In the genomic region with DNA sequence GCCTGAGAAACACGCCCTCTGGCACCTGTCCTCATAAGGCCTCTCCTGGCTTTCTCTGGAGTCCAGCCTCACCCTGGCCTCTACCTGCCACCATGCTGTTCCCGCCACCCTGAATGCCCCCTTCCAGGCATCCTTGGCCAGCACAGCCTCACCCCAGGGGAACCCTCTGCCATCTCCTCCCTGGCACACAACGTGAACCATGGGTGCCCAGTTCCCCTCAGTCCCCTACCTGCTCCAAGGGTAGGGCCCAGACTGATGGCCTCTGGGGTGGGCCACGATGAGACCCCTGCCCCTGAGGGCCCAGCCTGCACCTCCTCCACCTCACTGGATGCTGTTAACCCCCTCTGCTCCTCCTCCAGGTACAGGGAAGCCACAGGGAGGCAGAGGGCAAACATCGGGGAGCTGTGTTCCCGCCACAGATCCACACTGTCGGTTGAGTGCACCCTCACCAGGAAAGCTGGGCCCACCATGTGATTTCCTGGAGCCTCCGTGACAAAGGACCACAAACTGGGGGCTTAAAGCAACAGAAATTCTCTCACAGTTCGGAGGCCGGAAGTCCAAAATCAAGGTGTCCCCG, we compare ENCODE assay signal across 10 cellular contexts.
DNase-seq lines count a peak whose midpoint lies in the region; ATAC-seq and TF ChIP-seq lines count a peak whose summit lies in the region.
"Had no signal": no experiment of that assay in that cellular context is flagged by ENCODE, and none has a peak within 500 bp of the region (broad histone marks: within the 10 kb centered on the region; RNA-seq: fewer than 3 reads in every experiment).

No MANE protein-coding gene starts in this region.

- no peaks in the 10 kb centered on the region for H4K20me1 ChIP-seq in OCI-LY1 (ENCODE audit: insufficient read depth, low read length)

- H3K79me2 ChIP-seq in OCI-LY1 (ENCODE audit: insufficient read depth, low read length) (peaks cover 30% of the 10 kb centered on the region), parathyroid adenoma (no peaks in the 10 kb centered on the region)

- peak overlapping the region; percentile 70 for H3K4me3 ChIP-seq in CD8-positive, alpha-beta memory T cell (ENCODE audit: low read length)
- peak overlapping the region; percentile 83 for H3K4me3 ChIP-seq in OCI-LY1 (ENCODE audit: low read depth, low read length, poor library complexity, severe bottlenecking)
- peak overlapping the region; percentile 82 for H3K4me3 ChIP-seq in effector memory CD4-positive, alpha-beta T cell (ENCODE audit: insufficient read depth, low read depth, low read length, poor library complexity, severe bottlenecking)
- no peak overlapping the region for H3K4me3 ChIP-seq in parathyroid adenoma (ENCODE audit: low read depth, low read length)

- H3F3A ChIP-seq in OCI-LY1 (ENCODE audit: insufficient read depth, low read length), result no peaks in the 10 kb centered on the region

- no peak for DNase-seq in CD8-positive, alpha-beta memory T cell
- no peak for DNase-seq in effector memory CD4-positive, alpha-beta T cell
- no peak for DNase-seq in NCI-H187 (lab: John Stamatoyannopoulos, UW)
- DNase-seq in NOMO-1 treated with DMSO at 0.1 percent for 48 hours (lab: John Stamatoyannopoulos, UW; ENCODE audit: unreplicated experiment), result no peak
- DNase-seq in HCEC 1CT, result no peak
- DNase-seq: DMS53, kidney glomerular epithelial cell had no signal

- POLR2A ChIA-PET in CD8-positive, alpha-beta memory T cell (lab: Charles Lee), result no interaction called here

- H3K4me1 ChIP-seq in CD8-positive, alpha-beta memory T cell (ENCODE audit: insufficient read depth, low read length), result peaks cover 20% of the 10 kb centered on the region
- H3K4me1 ChIP-seq in OCI-LY1 (ENCODE audit: insufficient read depth, low read length, severe bottlenecking), result peaks cover 39% of the 10 kb centered on the region
- H3K4me1 ChIP-seq in effector memory CD4-positive, alpha-beta T cell (ENCODE audit: control insufficient read depth, insufficient read depth, low read length, poor library complexity, severe bottlenecking), result peaks cover 16% of the 10 kb centered on the region
- no peaks in the 10 kb centered on the region for H3K4me1 ChIP-seq in parathyroid adenoma

- H2AFZ ChIP-seq in OCI-LY1 (ENCODE audit: low read length) (peak overlapping the region; percentile 84), parathyroid adenoma (no peak overlapping the region)

- H3K9me3 Mint-ChIP-seq in CD8-positive, alpha-beta memory T cell, result no peaks in the 10 kb centered on the region

- H3K27ac Mint-ChIP-seq in CD8-positive, alpha-beta memory T cell, result peak overlapping the region in 7 of 8 donors; percentile 42 to 97 (median 80)

- no peaks in the 10 kb centered on the region for H3K9me2 ChIP-seq in OCI-LY1 (ENCODE audit: low read depth, low read length)

- H3K4me2 ChIP-seq in OCI-LY1 (ENCODE audit: low read length), result peak overlapping the region; percentile 73
- no peak overlapping the region for H3K4me2 ChIP-seq in parathyroid adenoma (ENCODE audit: low read length)

- no peak for TF ChIP-seq CTCF in OCI-LY1 (IDR thresholded peaks at IDR 0.05; ENCODE audit: low read length)
- no peak for TF ChIP-seq CTCF in parathyroid adenoma (IDR thresholded peaks at IDR 0.05)

- H3K9me3 ChIP-seq in CD8-positive, alpha-beta memory T cell (ENCODE audit: low read length), result no peaks in the 10 kb centered on the region
- H3K9me3 ChIP-seq in OCI-LY1 (ENCODE audit: low read length) (no peaks in the 10 kb centered on the region), parathyroid adenoma (ENCODE audit: control insufficient read depth, low read length) (no peaks in the 10 kb centered on the region)
- no peaks in the 10 kb centered on the region for H3K9me3 ChIP-seq in effector memory CD4-positive, alpha-beta T cell (ENCODE audit: control insufficient read depth, low read length)

- no peaks in the 10 kb centered on the region for H3K36me3 ChIP-seq in CD8-positive, alpha-beta memory T cell (ENCODE audit: insufficient read depth, low read length)
- peaks cover 8% of the 10 kb centered on the region for H3K36me3 ChIP-seq in OCI-LY1 (ENCODE audit: insufficient read depth, low read length)
- H3K36me3 ChIP-seq in effector memory CD4-positive, alpha-beta T cell (ENCODE audit: control insufficient read depth, insufficient read depth, low read length), result no peaks in the 10 kb centered on the region
- no peaks in the 10 kb centered on the region for H3K36me3 ChIP-seq in parathyroid adenoma (ENCODE audit: control insufficient read depth, insufficient read depth, low read length)

- CTCF ChIA-PET in CD8-positive, alpha-beta memory T cell (lab: Charles Lee), result no interaction called here

- peaks cover 0 to 16% (median 2%) of the 10 kb centered on the region in 3 donors for H3K36me3 Mint-ChIP-seq in CD8-positive, alpha-beta memory T cell

- H3K27me3 Mint-ChIP-seq in CD8-positive, alpha-beta memory T cell, result no peaks in the 10 kb centered on the region

- H3K27me3 ChIP-seq in CD8-positive, alpha-beta memory T cell (ENCODE audit: insufficient read depth, low read length, poor library complexity, severe bottlenecking), result no peaks in the 10 kb centered on the region
- H3K27me3 ChIP-seq in OCI-LY1 (ENCODE audit: insufficient read depth, low read length), result no peaks in the 10 kb centered on the region
- no peaks in the 10 kb centered on the region for H3K27me3 ChIP-seq in effector memory CD4-positive, alpha-beta T cell (replicated peaks; ENCODE audit: control insufficient read depth, insufficient read depth, low read length, poor library complexity, severe bottlenecking)
- H3K27me3 ChIP-seq in parathyroid adenoma (ENCODE audit: control insufficient read depth, insufficient read depth, low read length), result no peaks in the 10 kb centered on the region

- ATAC-seq in GM21447 (IDR thresholded peaks at IDR 0.05; ENCODE audit: unreplicated experiment), result no peak

- peaks cover 22 to 31% (median 28%) of the 10 kb centered on the region in 3 donors for H3K4me1 Mint-ChIP-seq in CD8-positive, alpha-beta memory T cell

- peak overlapping the region; percentile 88 to 97 (median 94) for H3K4me3 Mint-ChIP-seq in CD8-positive, alpha-beta memory T cell

- H3K9ac ChIP-seq in OCI-LY1 (ENCODE audit: low read length) (peak overlapping the region; percentile 37; the same call in 1 of the 2 replicates), parathyroid adenoma (no peak overlapping the region)

- no peak overlapping the region for H3K27ac ChIP-seq in CD8-positive, alpha-beta memory T cell (ENCODE audit: low read depth, low read length)
- H3K27ac ChIP-seq in OCI-LY1 (ENCODE audit: low read depth, low read length, poor library complexity, severe bottlenecking) (no peak overlapping the region), parathyroid adenoma (peak overlapping the region; percentile 54)
- no peak overlapping the region for H3K27ac ChIP-seq in effector memory CD4-positive, alpha-beta T cell (ENCODE audit: insufficient read depth, low read length, poor library complexity, severe bottlenecking)
